In genomic region chr5:59800375-59800893, GRCh38 we compare ENCODE assay signal across 11 cellular contexts.
DNase-seq lines count a peak whose midpoint lies in the region; ATAC-seq and TF ChIP-seq lines count a peak whose summit lies in the region.
"Had no signal": no experiment of that assay in that cellular context is flagged by ENCODE, and none has a peak within 500 bp of the region (broad histone marks: within the 10 kb centered on the region; RNA-seq: fewer than 3 reads in every experiment).

No MANE protein-coding gene starts in this region.

- DNase-seq in GM23338 (ENCODE audit: low spot score), result peak; percentile 30
- no peak for DNase-seq in activated naive CD8-positive, alpha-beta T cell treated with anti-CD3 and anti-CD28 coated beads, Interleukin-2, amount 50 U/mL, for 24 hours
- DNase-seq in hepatocyte (ENCODE audit: low spot score), result no peak
- DNase-seq in DMS153 (lab: John Stamatoyannopoulos, UW), result no peak
- DNase-seq in GM13977 (ENCODE audit: low spot score), result no peak
- DNase-seq: activated CD4-positive, alpha-beta T cell treated with anti-CD3 and anti-CD28 coated beads for 1 hour; CD4-positive, alpha-beta T cell; left colon had no signal

- no peaks in the 10 kb centered on the region for H3K9me3 ChIP-seq in Loucy (ENCODE audit: insufficient read depth, low read depth, low read length)
- H3K9me3 ChIP-seq in iPS-15b (ENCODE audit: control insufficient read depth, insufficient read depth, low read length), result no peaks in the 10 kb centered on the region
- no peaks in the 10 kb centered on the region for H3K9me3 ChIP-seq in hepatocyte (ENCODE audit: low read depth)

- H3K4me3 ChIP-seq in GM23338 (no peak overlapping the region), Loucy (ENCODE audit: low read length, poor library complexity, severe bottlenecking) (no peak overlapping the region), iPS-15b (ENCODE audit: low read depth, low read length) (peak overlapping the region; percentile 21), hepatocyte (no peak overlapping the region)

- no peak for TF ChIP-seq CTCF in GM23338 (conservative IDR thresholded peaks at IDR 0.05; ENCODE audit: low read depth in 2 of 2)
- no peak for TF ChIP-seq CTCF in Loucy (conservative IDR thresholded peaks at IDR 0.05; ENCODE audit: low read length)
- TF ChIP-seq CTCF in hepatocyte (IDR thresholded peaks at IDR 0.05; ENCODE audit: poor library complexity), result no peak
- TF ChIP-seq CTCF in GM13977 (IDR thresholded peaks at IDR 0.05; ENCODE audit: extremely low read depth, insufficient read depth, missing control alignments), result no peak

- peak overlapping the region; percentile 20; the same call in 1 of the 2 replicates for H3K27ac Mint-ChIP-seq in GM23338
- H3K27ac Mint-ChIP-seq in activated naive CD8-positive, alpha-beta T cell treated with anti-CD3 and anti-CD28 coated beads, Interleukin-2, amount 50 U/mL, for 24 hours, result no peak overlapping the region
- H3K27ac Mint-ChIP-seq: CD4-positive, alpha-beta T cell had no signal

- no peak overlapping the region for H3K27ac ChIP-seq in GM23338 (ENCODE audit: low read depth)
- no peak overlapping the region for H3K27ac ChIP-seq in hepatocyte

- H3K36me3 Mint-ChIP-seq in GM23338 (ENCODE audit: low read depth), result no peaks in the 10 kb centered on the region
- no peaks in the 10 kb centered on the region for H3K36me3 Mint-ChIP-seq in activated naive CD8-positive, alpha-beta T cell treated with anti-CD3 and anti-CD28 coated beads, Interleukin-2, amount 50 U/mL, for 24 hours (ENCODE audit: low read depth)

- peaks cover 14% of the 10 kb centered on the region for H3K4me1 Mint-ChIP-seq in GM23338
- H3K4me1 Mint-ChIP-seq in activated naive CD8-positive, alpha-beta T cell treated with anti-CD3 and anti-CD28 coated beads, Interleukin-2, amount 50 U/mL, for 24 hours, result no peaks in the 10 kb centered on the region

- H3K79me2 ChIP-seq in GM23338 (replicated peaks; ENCODE audit: insufficient read depth) (no peaks in the 10 kb centered on the region), Loucy (ENCODE audit: insufficient read depth, low read length) (no peaks in the 10 kb centered on the region), hepatocyte (no peaks in the 10 kb centered on the region)

- in situ Hi-C loops in GM13977 (cut with MboI; ENCODE audit: low pct_unique_long_range_greater_than_20kb, low sequenced_read_pairs, unreplicated experiment), result loop anchor here (25.0 kb wide), 2 partner anchors 362 to 487 kb away; no protein-coding TSS in a partner anchor

- no peaks in the 10 kb centered on the region for H3K27me3 ChIP-seq in GM23338 (ENCODE audit: insufficient read depth)
- no peaks in the 10 kb centered on the region for H3K27me3 ChIP-seq in Loucy (ENCODE audit: insufficient read depth, low read length, poor library complexity, severe bottlenecking)
- H3K27me3 ChIP-seq in iPS-15b (ENCODE audit: control insufficient read depth, insufficient read depth, low read length), result no peaks in the 10 kb centered on the region
- no peaks in the 10 kb centered on the region for H3K27me3 ChIP-seq in hepatocyte

- no peaks in the 10 kb centered on the region for H3K36me3 ChIP-seq in GM23338 (ENCODE audit: insufficient read depth)
- no peaks in the 10 kb centered on the region for H3K36me3 ChIP-seq in Loucy (ENCODE audit: insufficient read depth, low read length)
- no peaks in the 10 kb centered on the region for H3K36me3 ChIP-seq in iPS-15b (ENCODE audit: control insufficient read depth, insufficient read depth, low read length)
- no peaks in the 10 kb centered on the region for H3K36me3 ChIP-seq in hepatocyte (replicated peaks; ENCODE audit: insufficient read depth, low read depth)

- peak overlapping the region; percentile 36; the same call in 2 of the 3 replicates for H3K4me3 Mint-ChIP-seq in GM23338
- H3K4me3 Mint-ChIP-seq in activated naive CD8-positive, alpha-beta T cell treated with anti-CD3 and anti-CD28 coated beads, Interleukin-2, amount 50 U/mL, for 24 hours, result no peak overlapping the region
- H3K4me3 Mint-ChIP-seq: CD4-positive, alpha-beta T cell had no signal

- H3K4me2 ChIP-seq in GM23338 (peak overlapping the region; percentile 2), Loucy (ENCODE audit: low read depth, low read length, poor library complexity, severe bottlenecking) (no peak overlapping the region), hepatocyte (no peak overlapping the region)

- H2AFZ ChIP-seq in GM23338, result no peak overlapping the region
- H2AFZ ChIP-seq in Loucy (ENCODE audit: low read length), result peak overlapping the region; percentile 14; the same call in 1 of the 2 replicates
- H2AFZ ChIP-seq in hepatocyte, result no peak overlapping the region

- H3K4me1 ChIP-seq in GM23338 (ENCODE audit: insufficient read depth) (peaks cover 7% of the 10 kb centered on the region; the same call in 1 of the 2 replicates), Loucy (ENCODE audit: insufficient read depth, low read length, poor library complexity, severe bottlenecking) (peaks cover 12% of the 10 kb centered on the region), iPS-15b (ENCODE audit: control insufficient read depth, insufficient read depth, low read length) (peaks cover 5% of the 10 kb centered on the region), hepatocyte (ENCODE audit: insufficient read depth) (peaks cover 11% of the 10 kb centered on the region)

- no peaks in the 10 kb centered on the region for H3K9me2 ChIP-seq in GM23338 (ENCODE audit: insufficient read depth)
- H3K9me2 ChIP-seq in Loucy (replicated peaks; ENCODE audit: low read depth, low read length), result no peaks in the 10 kb centered on the region
- no peaks in the 10 kb centered on the region for H3K9me2 ChIP-seq in hepatocyte (replicated peaks; ENCODE audit: insufficient read depth)

- ATAC-seq in GM18502 (IDR thresholded peaks at IDR 0.05; ENCODE audit: poor library complexity, unreplicated experiment) (peak; percentile 6), GM23338 (peak; percentile 98)
- ATAC-seq in activated naive CD8-positive, alpha-beta T cell treated with anti-CD3 and anti-CD28 coated beads, Interleukin-2, amount 50 U/mL, for 24 hours, result no peak

- H4K20me1 ChIP-seq in GM23338 (replicated peaks; ENCODE audit: insufficient read depth), result no peaks in the 10 kb centered on the region
- no peaks in the 10 kb centered on the region for H4K20me1 ChIP-seq in Loucy (ENCODE audit: insufficient read depth, low read length, poor library complexity, severe bottlenecking)
- H4K20me1 ChIP-seq in hepatocyte (ENCODE audit: insufficient read depth, poor library complexity, severe bottlenecking), result no peaks in the 10 kb centered on the region

- H3K27me3 Mint-ChIP-seq in GM23338 (ENCODE audit: insufficient read depth, low read depth, poor library complexity), result no peaks in the 10 kb centered on the region
- peaks cover 2% of the 10 kb centered on the region for H3K27me3 Mint-ChIP-seq in activated naive CD8-positive, alpha-beta T cell treated with anti-CD3 and anti-CD28 coated beads, Interleukin-2, amount 50 U/mL, for 24 hours

- no peaks in the 10 kb centered on the region for H3F3A ChIP-seq in GM23338 (replicated peaks; ENCODE audit: low read depth)
- no peaks in the 10 kb centered on the region for H3F3A ChIP-seq in Loucy (ENCODE audit: low read depth)

- no peak overlapping the region for H3K9ac ChIP-seq in Loucy (ENCODE audit: low read depth, low read length, poor library complexity, severe bottlenecking)
- H3K9ac ChIP-seq in iPS-15b (ENCODE audit: low read depth, low read length), result no peak overlapping the region

- WGBS in hepatocyte (ENCODE audit: low lambda C conversion rate, missing lambda C conversion rate), result 54% methylated on average over 1 of the region's 1 CpG

- H3K9me3 Mint-ChIP-seq in GM23338, result no peaks in the 10 kb centered on the region
- no peaks in the 10 kb centered on the region for H3K9me3 Mint-ChIP-seq in activated naive CD8-positive, alpha-beta T cell treated with anti-CD3 and anti-CD28 coated beads, Interleukin-2, amount 50 U/mL, for 24 hours
- H3K9me3 Mint-ChIP-seq: CD4-positive, alpha-beta T cell had no signal

TF ChIP-seq in GM23338, 12 proteins besides CTCF, POLR2A, EP300 and RAD21 (continues in another document):
- no peak for TF ChIP-seq ZNF114 (CRISPR knock-in tag; IDR thresholded peaks at IDR 0.05)
- no peak for TF ChIP-seq POLR2AphosphoS5 (IDR thresholded peaks at IDR 0.05; ENCODE audit: low read depth)
- no peak for TF ChIP-seq STAT1 (IDR thresholded peaks at IDR 0.05; ENCODE audit: unreplicated experiment)
- TF ChIP-seq EZH2 (IDR thresholded peaks at IDR 0.05; ENCODE audit: low read depth, unreplicated experiment), result no peak
